10 cellular contexts compared by ENCODE assay signal in genomic region chr7:122532406-122533269, GRCh38.
DNase-seq lines count a peak whose midpoint lies in the region; ATAC-seq and TF ChIP-seq lines count a peak whose summit lies in the region.
"Had no signal": no experiment of that assay in that cellular context is flagged by ENCODE, and none has a peak within 500 bp of the region (broad histone marks: within the 10 kb centered on the region; RNA-seq: fewer than 3 reads in every experiment).

No MANE protein-coding gene starts in this region.

- ATAC-seq in heart right ventricle, result no peak
- no peak for ATAC-seq in left cardiac atrium
- no peak for ATAC-seq in HG03175 (IDR thresholded peaks at IDR 0.05; ENCODE audit: unreplicated experiment)
- ATAC-seq in left colon, result no peak
- no peak for ATAC-seq in HG02623 (IDR thresholded peaks at IDR 0.05; ENCODE audit: unreplicated experiment)
- ATAC-seq: naive thymus-derived CD8-positive, alpha-beta T cell had no signal

- no peak for DNase-seq in heart right ventricle
- DNase-seq in left cardiac atrium, result no peak
- DNase-seq in OCI-M1 (lab: John Stamatoyannopoulos, UW), result peak; percentile 27
- peak; percentile 24 for DNase-seq in fibroblast of villous mesenchyme (ENCODE audit: low read depth)
- no peak for DNase-seq in H4 (ENCODE audit: low spot score)
- DNase-seq in left colon, result no peak
- DNase-seq: brain microvascular endothelial cell; naive thymus-derived CD8-positive, alpha-beta T cell had no signal

- H3K4me3 ChIP-seq in heart right ventricle (no peak overlapping the region), fibroblast of villous mesenchyme (ENCODE audit: low read depth, low read length) (no peak overlapping the region)

- no peaks in the 10 kb centered on the region for H3K36me3 ChIP-seq in heart right ventricle
- H3K36me3 ChIP-seq: brain microvascular endothelial cell had no signal

- TF ChIP-seq CTCF in heart right ventricle (IDR thresholded peaks at IDR 0.05), result peak in 7 of 9 donors; percentile 32 to 54 (median 39)
- TF ChIP-seq CTCF in fibroblast of villous mesenchyme (IDR thresholded peaks at IDR 0.05; ENCODE audit: insufficient read depth, low read depth, low read length), result no peak

- WGBS in heart right ventricle, 2 donors, result 42 to 46% methylated on average over 9 of the region's 9 CpGs

- no peaks in the 10 kb centered on the region for H3K27me3 ChIP-seq in heart right ventricle
- H3K27me3 ChIP-seq: brain microvascular endothelial cell had no signal

- H3K9me3 ChIP-seq in heart right ventricle, result no peaks in the 10 kb centered on the region

- H3K27ac ChIP-seq in heart right ventricle, result no peak overlapping the region
- H3K27ac ChIP-seq: brain microvascular endothelial cell had no signal

- intact Hi-C loops in heart right ventricle (cut with DNase I), result loop anchor here in 3 of 10 donors (5.0 to 10.0 kb wide), 2 partner anchors 308 to 315 kb away; no protein-coding TSS in a partner anchor
- intact Hi-C loops in left cardiac atrium (cut with DNase I), result loop anchor here in 1 of 2 donors (5.0 kb wide), 1 partner anchor 440 kb away; no protein-coding TSS in a partner anchor
- intact Hi-C loops in left colon (cut with DNase I, micrococcal nuclease), result loop anchor here (5.0 to 10.0 kb wide), 2 partner anchors 315 to 318 kb away; no protein-coding TSS in a partner anchor

- no peaks in the 10 kb centered on the region for H3K4me1 ChIP-seq in heart right ventricle

Comparison
In these comparisons a context has a peak if more than half of its experiments do, and no peak if none do; other contexts are left out.
1. DNase-seq: peak in OCI-M1 (single experiment) and fibroblast of villous mesenchyme (single experiment); none in heart right ventricle (0 of 2), left cardiac atrium (single experiment), H4 (single experiment) and left colon (0 of 2).